Comparison of ENCODE assay signal across 8 cellular contexts in genomic region chr11:78465169-78465942, GRCh38.
DNase-seq lines count a peak whose midpoint lies in the region; ATAC-seq lines count a peak whose summit lies in the region.

No MANE protein-coding gene starts in this region.

- DNase-seq in activated CD4-positive, alpha-beta T cell treated with anti-CD3 and anti-CD28 coated beads for 48 hours, result peak; percentile 19
- no peak for DNase-seq in activated CD4-positive, alpha-beta T cell treated with anti-CD3 and anti-CD28 coated beads, Interleukin-2, amount 50 U/mL, for 4 hours
- peak; percentile 14 for DNase-seq in activated CD8-positive, alpha-beta memory T cell treated with anti-CD3 and anti-CD28 coated beads, Interleukin-2, amount 50 U/mL, for 4 hours
- peak; percentile 1 for DNase-seq in stimulated activated CD8-positive, alpha-beta memory T cell treated with anti-CD3 and anti-CD28 coated beads, Interleukin-4, amount 100 ng/mL, for 24 hours (ENCODE audit: low read depth)
- DNase-seq in NCI-H2081 treated with DMSO at 0.1 percent for 48 hours (lab: John Stamatoyannopoulos, UW) (no peak), cerebellar nuclear complex (lab: John Stamatoyannopoulos, UW) (no peak), NCI-H1417 treated with DMSO at 0.1 percent for 48 hours (lab: John Stamatoyannopoulos, UW) (no peak)

- ATAC-seq in HG03095 (IDR thresholded peaks at IDR 0.05; ENCODE audit: unreplicated experiment), result peak; percentile 98

Comparison
In these comparisons a context has a peak if more than half of its experiments do, and no peak if none do; other contexts are left out.
1. DNase-seq: peak in activated CD4-positive, alpha-beta T cell treated with anti-CD3 and anti-CD28 coated beads for 48 hours (single experiment), activated CD8-positive, alpha-beta memory T cell treated with anti-CD3 and anti-CD28 coated beads, Interleukin-2, amount 50 U/mL, for 4 hours (single experiment) and stimulated activated CD8-positive, alpha-beta memory T cell treated with anti-CD3 and anti-CD28 coated beads, Interleukin-4, amount 100 ng/mL, for 24 hours (single experiment); none in activated CD4-positive, alpha-beta T cell treated with anti-CD3 and anti-CD28 coated beads, Interleukin-2, amount 50 U/mL, for 4 hours (0 of 2), NCI-H2081 treated with DMSO at 0.1 percent for 48 hours (single experiment), cerebellar nuclear complex (0 of 2) and NCI-H1417 treated with DMSO at 0.1 percent for 48 hours (single experiment).